In the genomic region with DNA sequence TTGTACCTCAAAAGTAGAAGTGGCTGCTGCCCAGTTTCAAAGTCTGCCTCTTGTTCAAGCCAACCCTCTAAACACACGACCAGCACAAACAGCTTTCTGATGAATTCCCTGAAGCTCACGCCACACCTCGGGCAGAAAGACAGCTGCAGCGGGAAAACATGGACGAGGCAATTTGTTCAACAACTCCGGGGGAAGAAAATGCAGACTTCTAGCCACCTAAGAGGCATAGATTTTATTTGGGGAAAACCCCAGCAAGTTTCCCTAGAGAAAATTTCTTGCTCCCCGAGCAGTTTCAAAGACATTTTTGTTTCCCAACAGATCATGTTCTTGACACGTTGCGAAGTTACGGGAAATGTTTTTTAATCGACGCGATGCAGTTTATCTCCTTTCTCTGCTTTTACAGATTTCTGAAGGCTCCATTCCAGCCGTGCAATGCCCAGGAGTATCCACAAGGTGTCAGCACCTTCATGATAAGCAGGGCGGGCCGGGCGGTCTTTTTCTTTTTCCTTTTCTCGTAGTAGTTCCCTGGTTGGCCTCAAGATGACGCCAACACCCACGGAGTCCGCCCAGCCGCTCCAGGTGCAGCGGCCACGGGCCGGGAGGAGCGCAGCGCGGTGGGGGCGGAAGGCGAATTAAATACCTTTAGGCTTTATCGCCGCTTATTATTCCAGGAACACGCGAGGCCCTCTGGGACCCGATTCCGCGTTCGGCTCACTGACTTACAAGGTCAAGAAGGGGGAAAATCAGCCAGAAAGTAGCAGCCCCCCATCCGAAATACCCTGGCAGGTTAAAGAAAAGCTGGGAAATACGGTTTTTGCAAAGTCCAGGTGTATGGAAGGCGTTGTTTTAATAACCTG, we compare ENCODE assay signal across 8 cellular contexts. TPM values are rescaled to one million over a fixed set of nuclear protein-coding genes. Genes with fewer than 3 reads are reported as not detected.
DNase-seq lines count a peak whose midpoint lies in the region; ATAC-seq and TF ChIP-seq lines count a peak whose summit lies in the region.

No MANE protein-coding gene starts in this region.

- peak; percentile 100 for TF ChIP-seq CTCF in GM12865 (IDR thresholded peaks at IDR 0.05; ENCODE audit: insufficient read depth, low read depth, low read length, missing control alignments)

- DNase-seq in GM12865 (ENCODE audit: low read depth) (peak; percentile 90), NCI-H510A (lab: John Stamatoyannopoulos, UW) (peak; percentile 67), cerebellum (ENCODE audit: low spot score) (peak; percentile 91), left kidney (ENCODE audit: low read depth, low spot score) (peak; percentile 96)
- peak; percentile 80 for DNase-seq in activated CD4-positive, CD25-positive, alpha-beta regulatory T cell treated with anti-CD3 and anti-CD28 coated beads, Interleukin-2, amount 50 U/mL, for 72 hours
- peak; percentile 82 to 87 for DNase-seq in stimulated activated CD4-positive, alpha-beta T cell treated with anti-CD3 and anti-CD28 coated beads, Interleukin-2, amount 100 ng/mL, for 48 hours

- ATAC-seq in HG03159 (IDR thresholded peaks at IDR 0.05; ENCODE audit: unreplicated experiment) (peak; percentile 64), HG02938 (IDR thresholded peaks at IDR 0.05; ENCODE audit: unreplicated experiment) (no peak)

- no peak overlapping the region for H3K4me3 ChIP-seq in GM12865 (ENCODE audit: low read depth, low read length)

RNA-seq across cellular contexts. Expression of a gene that starts 2.9 kb away (rescaled TPM):
- total RNA-seq in cerebellum, result 0.45 TPM

RNA-seq across cellular contexts. Expression of a gene that starts 8.7 kb away (rescaled TPM):
- 26.4 TPM for total RNA-seq in cerebellum

RNA-seq across cellular contexts. Expression of a gene that starts 14.6 kb away (rescaled TPM):
- total RNA-seq in cerebellum, result 0.36 TPM

RNA-seq across cellular contexts. Expression of a gene that starts 53.4 kb away (rescaled TPM):
- 1.2 TPM for total RNA-seq in cerebellum
